Comparison of ENCODE assay signal across 27 cellular contexts in the genomic region with DNA sequence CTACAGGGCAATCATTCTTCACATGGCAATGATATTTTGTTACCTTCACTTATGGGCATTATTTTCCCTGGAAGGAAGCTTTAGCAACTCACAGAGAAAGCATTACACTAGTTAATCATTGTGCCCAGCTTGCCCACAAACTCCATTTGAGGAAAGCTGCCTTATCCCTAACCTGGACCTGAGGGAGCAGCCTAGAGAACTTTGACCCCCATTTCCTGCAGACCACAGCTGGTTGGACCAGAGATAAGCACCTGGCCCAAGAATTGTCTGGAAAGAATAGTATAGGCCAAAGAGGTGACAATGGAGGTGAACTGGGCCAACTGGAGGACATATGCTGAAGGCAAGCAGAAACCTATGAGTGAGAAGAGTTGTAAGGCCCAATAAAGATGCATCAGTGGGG.
"Had no signal": no experiment of that assay in that cellular context is flagged by ENCODE, and none has a peak within 500 bp of the region (broad histone marks: within the 10 kb centered on the region; RNA-seq: fewer than 3 reads in every experiment).

No MANE protein-coding gene starts in this region.

- H3K27ac ChIP-seq: colonic mucosa, coronary artery, dorsolateral prefrontal cortex, epithelial cell of prostate, esophagus muscularis mucosa, esophagus squamous epithelium, foreskin keratinocyte, gastrocnemius medialis, gastroesophageal sphincter, heart left ventricle, heart right ventricle had no signal

- H3K36me3 ChIP-seq: colonic mucosa, esophagus muscularis mucosa, esophagus squamous epithelium, gastrocnemius medialis, gastroesophageal sphincter, heart left ventricle, heart right ventricle had no signal

- H3K9me3 ChIP-seq: colonic mucosa, esophagus muscularis mucosa, esophagus squamous epithelium, gastrocnemius medialis, gastroesophageal sphincter had no signal

- FAIRE-seq: colon, endometrium, endothelial cell of umbilical vein, frontal cortex had no signal

- ATAC-seq: effector memory CD8-positive, alpha-beta T cell; esophagus mucosa; foreskin keratinocyte; gastrocnemius medialis; gastroesophageal sphincter; heart left ventricle; heart right ventricle had no signal

- H3K4me3 ChIP-seq: colonic mucosa, coronary artery, dorsolateral prefrontal cortex, esophagus muscularis mucosa, esophagus squamous epithelium, gastrocnemius medialis, gastroesophageal sphincter, heart left ventricle, heart right ventricle had no signal

- DNase-seq: colonic mucosa; cortex of kidney; dermis blood vessel endothelial cell; dorsolateral prefrontal cortex; effector CD4-positive, alpha-beta T cell; effector CD8-positive, alpha-beta T cell; effector memory CD4-positive, alpha-beta T cell; effector memory CD8-positive, alpha-beta T cell; endodermal cell; erythroblast; esophagus squamous epithelium; foreskin fibroblast; foreskin keratinocyte; gastrocnemius medialis; glutamatergic neuron; head of caudate nucleus; heart left ventricle; heart right ventricle had no signal

- H3K4me1 ChIP-seq: colonic mucosa, esophagus squamous epithelium, foreskin keratinocyte, gastrocnemius medialis, heart left ventricle, heart right ventricle had no signal

- H3K27me3 ChIP-seq: dorsolateral prefrontal cortex, esophagus muscularis mucosa, esophagus squamous epithelium, gastrocnemius medialis, gastroesophageal sphincter, heart left ventricle, heart right ventricle had no signal
